Comparison of ENCODE assay signal across 8 cellular contexts in the genomic region with DNA sequence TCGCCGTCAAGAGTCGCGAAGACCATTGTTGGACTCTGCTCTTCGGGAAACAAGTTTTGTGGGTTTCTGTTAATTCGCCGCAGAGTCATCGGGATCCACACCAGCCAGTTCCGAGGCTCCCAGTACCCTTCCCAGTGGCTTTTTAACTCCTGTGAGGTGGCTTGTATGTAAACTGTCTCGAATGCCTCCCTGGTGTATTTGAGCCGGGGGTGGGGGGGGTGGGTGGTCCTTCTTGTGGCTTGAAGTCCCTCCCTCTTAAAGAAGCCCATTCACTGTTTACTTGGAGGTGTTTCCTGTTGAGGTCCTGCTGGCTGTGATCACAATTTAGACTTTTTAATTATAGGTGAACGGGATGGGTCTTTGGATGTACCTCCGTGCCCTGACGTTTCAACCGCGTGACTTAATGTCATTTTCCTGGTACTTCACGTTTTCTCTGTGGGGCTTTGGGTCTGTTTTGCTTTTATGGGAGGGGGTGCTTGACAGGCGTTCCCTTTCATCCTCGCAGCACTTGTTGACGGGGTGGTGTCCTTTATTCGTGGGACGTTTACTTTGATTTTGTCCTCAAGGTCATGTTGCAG. TPM values are rescaled to one million over a fixed set of nuclear protein-coding genes. Genes with fewer than 3 reads are reported as not detected.
DNase-seq lines count a peak whose midpoint lies in the region; ATAC-seq lines count a peak whose summit lies in the region.

No MANE protein-coding gene starts in this region.

- no peak for ATAC-seq in GM19463 (IDR thresholded peaks at IDR 0.05; ENCODE audit: unreplicated experiment)

- in situ Hi-C loops in Caki2 (cut with HindIII; ENCODE audit: low pct_unique_long_range_greater_than_20kb, low sequenced_read_pairs): no loop called here

- peak overlapping the region; percentile 86 for H3K27ac Mint-ChIP-seq in activated T-helper 1 cell treated with anti-CD3 and anti-CD28 coated beads, Interleukin-12 subunit alpha, Interleukin-12 subunit beta, Interleukin-2, Interleukin-4 antibody, amounts not matched to agents 30 ng/mL and 10 ng/mL and 1 ng/mL, durations not matched to agents 14 hours and 24 hours and 36 hours

- peak; percentile 25 for DNase-seq in Caki2 (ENCODE audit: low read depth)
- no peak for DNase-seq in activated T-helper 1 cell treated with anti-CD3 and anti-CD28 coated beads, Interleukin-12 subunit alpha, Interleukin-12 subunit beta, Interleukin-2, Interleukin-4 antibody, amounts not matched to agents 30 ng/mL and 10 ng/mL and 1 ng/mL, durations not matched to agents 14 hours and 24 hours and 36 hours (ENCODE audit: low spot score)
- DNase-seq in iPS DF 6.9 (ENCODE audit: low read depth, low spot score): no peak
- DNase-seq in AML-193 (lab: John Stamatoyannopoulos, UW): no peak
- no peak for DNase-seq in NCI-H2171 (lab: John Stamatoyannopoulos, UW)

- H3K27me3 Mint-ChIP-seq in activated T-helper 1 cell treated with anti-CD3 and anti-CD28 coated beads, Interleukin-12 subunit alpha, Interleukin-12 subunit beta, Interleukin-2, Interleukin-4 antibody, amounts not matched to agents 30 ng/mL and 10 ng/mL and 1 ng/mL, durations not matched to agents 14 hours and 24 hours and 36 hours (ENCODE audit: insufficient read depth): no peaks in the 10 kb centered on the region

- 2% methylated on average over 22 of the region's 22 CpGs for WGBS in HUES64
- WGBS in iPS DF 6.9 (ENCODE audit: insufficient coverage, insufficient read length): no CpG with 5 or more reads among the region's 22 CpGs

- no peaks in the 10 kb centered on the region for H3K9me3 ChIP-seq in HUES64 (ENCODE audit: insufficient read depth, low read depth, low read length)
- H3K9me3 ChIP-seq in iPS DF 6.9 (ENCODE audit: control insufficient read depth, insufficient read depth, low read length): no peaks in the 10 kb centered on the region

- intact Hi-C loops in activated T-helper 1 cell treated with anti-CD3 and anti-CD28 coated beads, Interleukin-12 subunit alpha, Interleukin-12 subunit beta, Interleukin-2, Interleukin-4 antibody, amounts not matched to agents 30 ng/mL and 10 ng/mL and 1 ng/mL, durations not matched to agents 14 hours and 24 hours and 36 hours (cut with micrococcal nuclease): loop anchor here (1.0 to 10.0 kb wide), 10 partner anchors 11 to 1213 kb away; partner anchors contain the start of genes C11orf24, CDK2AP2, CPT1A and KMT5B

- peaks cover 12% of the 10 kb centered on the region for H3K36me3 Mint-ChIP-seq in activated T-helper 1 cell treated with anti-CD3 and anti-CD28 coated beads, Interleukin-12 subunit alpha, Interleukin-12 subunit beta, Interleukin-2, Interleukin-4 antibody, amounts not matched to agents 30 ng/mL and 10 ng/mL and 1 ng/mL, durations not matched to agents 14 hours and 24 hours and 36 hours (ENCODE audit: low read depth)

- no peaks in the 10 kb centered on the region for H3K9me3 Mint-ChIP-seq in activated T-helper 1 cell treated with anti-CD3 and anti-CD28 coated beads, Interleukin-12 subunit alpha, Interleukin-12 subunit beta, Interleukin-2, Interleukin-4 antibody, amounts not matched to agents 30 ng/mL and 10 ng/mL and 1 ng/mL, durations not matched to agents 14 hours and 24 hours and 36 hours

- H3K27me3 ChIP-seq in HUES64 (ENCODE audit: insufficient read depth, low read length): no peaks in the 10 kb centered on the region
- no peaks in the 10 kb centered on the region for H3K27me3 ChIP-seq in iPS DF 6.9 (ENCODE audit: control insufficient read depth, insufficient read depth, low read length)

- H3K4me1 Mint-ChIP-seq in activated T-helper 1 cell treated with anti-CD3 and anti-CD28 coated beads, Interleukin-12 subunit alpha, Interleukin-12 subunit beta, Interleukin-2, Interleukin-4 antibody, amounts not matched to agents 30 ng/mL and 10 ng/mL and 1 ng/mL, durations not matched to agents 14 hours and 24 hours and 36 hours (ENCODE audit: low read depth): peaks cover 40% of the 10 kb centered on the region

- H3K36me3 ChIP-seq in HUES64 (ENCODE audit: insufficient read depth, low read length) (0 out of 2 replicates have a peak, but pooled peaks cover 3% of the 10 kb centered on the region), iPS DF 6.9 (ENCODE audit: control insufficient read depth, insufficient read depth, low read length) (no peaks in the 10 kb centered on the region)

- peaks cover 16% of the 10 kb centered on the region for H3K4me1 ChIP-seq in HUES64 (ENCODE audit: insufficient read depth, low read length)
- no peaks in the 10 kb centered on the region for H3K4me1 ChIP-seq in iPS DF 6.9 (ENCODE audit: control insufficient read depth, insufficient read depth, low read length)

- H3K27ac ChIP-seq in HUES64 (ENCODE audit: low read depth, low read length) (peak overlapping the region; percentile 97; the same call in 1 of the 2 replicates), iPS DF 6.9 (ENCODE audit: low read length) (no peak overlapping the region), skin epidermis (peak overlapping the region; percentile 84 to 99 (median 97))

- peak overlapping the region; percentile 97 for H3K9ac ChIP-seq in HUES64 (ENCODE audit: low read depth, low read length)

- peak overlapping the region; percentile 87 for H3K4me3 ChIP-seq in HUES64 (ENCODE audit: low read length)
- H3K4me3 ChIP-seq in iPS DF 6.9 (ENCODE audit: low read length): peak overlapping the region; percentile 88
- peak overlapping the region; percentile 93 to 99 (median 95) for H3K4me3 ChIP-seq in skin epidermis

- H3K4me3 Mint-ChIP-seq in activated T-helper 1 cell treated with anti-CD3 and anti-CD28 coated beads, Interleukin-12 subunit alpha, Interleukin-12 subunit beta, Interleukin-2, Interleukin-4 antibody, amounts not matched to agents 30 ng/mL and 10 ng/mL and 1 ng/mL, durations not matched to agents 14 hours and 24 hours and 36 hours: peak overlapping the region; percentile 80

RNA-seq across cellular contexts. Expression of gene PPP6R3, which starts 0.8 kb away (rescaled TPM):
- 42.6 and 55.0 TPM in 2 replicates for total RNA-seq in Caki2 (2014; rRNA removed; shearing (Covaris generic); ENCODE audit: low replicate concordance)
- polyA plus RNA-seq in HUES64 (2013, experiment 1 of 2): 82.7 TPM
- polyA plus RNA-seq in HUES64 (2013, experiment 2 of 2): 87.9 TPM
- total RNA-seq in activated T-helper 1 cell treated with anti-CD3 and anti-CD28 coated beads, Interleukin-12 subunit alpha, Interleukin-12 subunit beta, Interleukin-2, Interleukin-4 antibody, amounts not matched to agents 30 ng/mL and 10 ng/mL and 1 ng/mL, durations not matched to agents 14 hours and 24 hours and 36 hours: 142 and 157 TPM in 2 replicates
